In the genomic region with DNA sequence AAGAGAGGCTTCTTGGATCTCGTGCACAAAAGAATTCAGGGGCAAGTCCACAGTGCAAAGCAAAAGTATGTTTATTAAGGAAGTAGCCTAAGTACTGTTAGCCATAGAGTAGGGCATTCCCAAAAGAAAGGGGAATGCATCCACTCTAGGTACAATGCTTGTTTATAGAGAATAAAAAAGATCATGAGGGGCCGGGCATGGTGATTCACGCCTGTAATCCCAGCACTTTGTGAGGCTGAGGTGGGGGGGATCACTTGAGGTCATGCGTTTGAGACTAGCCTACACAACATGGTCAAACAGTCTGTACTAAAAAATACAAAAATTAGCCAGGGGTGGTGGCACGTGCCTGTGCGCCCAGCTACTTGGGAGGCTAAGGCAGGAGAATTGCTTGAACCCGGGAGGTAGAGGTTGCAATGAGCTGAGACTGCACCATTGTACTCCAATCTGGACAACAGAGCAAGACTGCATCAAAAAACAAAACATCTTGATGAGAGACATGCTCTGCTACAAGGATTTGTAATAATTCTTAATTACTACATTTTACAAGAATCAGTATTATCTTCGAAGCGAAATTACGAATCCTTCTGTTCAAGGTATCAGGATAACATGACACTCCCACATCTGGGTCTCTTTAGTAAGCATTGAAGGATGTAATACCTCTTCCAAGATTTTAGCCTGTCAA, we compare ENCODE assay signal across 20 cellular contexts.
DNase-seq lines count a peak whose midpoint lies in the region; ATAC-seq and TF ChIP-seq lines count a peak whose summit lies in the region.
"Had no signal": no experiment of that assay in that cellular context is flagged by ENCODE, and none has a peak within 500 bp of the region (broad histone marks: within the 10 kb centered on the region; RNA-seq: fewer than 3 reads in every experiment).

No MANE protein-coding gene starts in this region.

- TF ChIP-seq EP300 in esophagus muscularis mucosa (IDR thresholded peaks at IDR 0.05), result no peak

- no peaks in the 10 kb centered on the region for H3K9me3 ChIP-seq in PC-3 (ENCODE audit: low read length)
- no peaks in the 10 kb centered on the region for H3K9me3 ChIP-seq in esophagus muscularis mucosa
- H3K9me3 ChIP-seq in prostate gland, result no peaks in the 10 kb centered on the region
- H3K9me3 ChIP-seq: SJCRH30 had no signal

- CTCF ChIA-PET in PC-3 (lab: Charles Lee), result no interaction called here

- TF ChIP-seq CTCF in PC-3 (conservative IDR thresholded peaks at IDR 0.05; ENCODE audit: low read depth, low read length) (no peak), esophagus muscularis mucosa (IDR thresholded peaks at IDR 0.05) (no peak), type B pancreatic cell (conservative IDR thresholded peaks at IDR 0.05) (no peak), prostate gland (IDR thresholded peaks at IDR 0.05) (no peak)

- peak overlapping the region; percentile 92 for H3K27ac ChIP-seq in PC-3 (ENCODE audit: low read length)
- no peak overlapping the region for H3K27ac ChIP-seq in esophagus muscularis mucosa (replicated peaks in 1 of 4)
- H3K27ac ChIP-seq in prostate gland, result no peak overlapping the region
- H3K27ac ChIP-seq: RWPE1, SJCRH30 had no signal

- H3K79me2 ChIP-seq in PC-3 (ENCODE audit: low read length), result no peaks in the 10 kb centered on the region

- no peaks in the 10 kb centered on the region for H3K36me3 ChIP-seq in PC-3 (ENCODE audit: low read depth, low read length)
- no peaks in the 10 kb centered on the region for H3K36me3 ChIP-seq in esophagus muscularis mucosa
- H3K36me3 ChIP-seq in prostate gland, result no peaks in the 10 kb centered on the region
- H3K36me3 ChIP-seq: SJCRH30 had no signal

- intact Hi-C loops in PC-3 (cut with micrococcal nuclease), result no loop called here
- intact Hi-C loops in esophagus muscularis mucosa (cut with DNase I), result no loop called here
- intact Hi-C loops in prostate gland (cut with DNase I), result loop anchor here (10.0 kb wide), 1 partner anchor 157 kb away; no protein-coding TSS in a partner anchor

- peak overlapping the region; percentile 27 for H3K4me2 ChIP-seq in PC-3 (ENCODE audit: low read length)

- ATAC-seq in stimulated activated naive CD8-positive, alpha-beta T cell treated with anti-CD3 and anti-CD28 coated beads, Interleukin-15, amount 100 ng/mL, for 72 hours, result no peak
- ATAC-seq in PC-3, result no peak

- TF ChIP-seq POLR2A in esophagus muscularis mucosa (IDR thresholded peaks at IDR 0.05; ENCODE audit: low read depth) (no peak), prostate gland (IDR thresholded peaks at IDR 0.05) (no peak)

- no peak overlapping the region for H3K4me3 ChIP-seq in PC-3 (ENCODE audit: low read length)
- no peak overlapping the region for H3K4me3 ChIP-seq in esophagus muscularis mucosa
- no peak overlapping the region for H3K4me3 ChIP-seq in prostate gland
- H3K4me3 ChIP-seq: SJCRH30 had no signal

- H3K4me1 ChIP-seq in PC-3 (ENCODE audit: insufficient read depth, low read length), result peaks cover 24% of the 10 kb centered on the region
- H3K4me1 ChIP-seq in esophagus muscularis mucosa, result no peaks in the 10 kb centered on the region
- no peaks in the 10 kb centered on the region for H3K4me1 ChIP-seq in prostate gland (replicated peaks)
- H3K4me1 ChIP-seq: SJCRH30 had no signal

- H3K27me3 ChIP-seq in PC-3 (ENCODE audit: low read length) (no peaks in the 10 kb centered on the region), esophagus muscularis mucosa (no peaks in the 10 kb centered on the region), prostate gland (replicated peaks; ENCODE audit: insufficient read depth) (no peaks in the 10 kb centered on the region)
- H3K27me3 ChIP-seq: SJCRH30 had no signal

- POLR2A ChIA-PET in PC-3 (lab: Charles Lee; ENCODE audit: unreplicated experiment), result no interaction called here

- no peaks in the 10 kb centered on the region for H3K9me2 ChIP-seq in PC-3 (replicated peaks; ENCODE audit: low read length)

- no peaks in the 10 kb centered on the region for H4K20me1 ChIP-seq in PC-3 (ENCODE audit: low read length)

- H3K36me3 Mint-ChIP-seq in stimulated activated naive CD8-positive, alpha-beta T cell treated with anti-CD3 and anti-CD28 coated beads, Interleukin-15, Interleukin-2, amounts not matched to agents 100 ng/mL and 50 ng/mL, for 24 hours (ENCODE audit: low read depth), result peaks cover 3% of the 10 kb centered on the region
- no peaks in the 10 kb centered on the region for H3K36me3 Mint-ChIP-seq in type B pancreatic cell

- H2AFZ ChIP-seq in PC-3 (ENCODE audit: low read length), result peak overlapping the region; percentile 53; the same call in 1 of the 2 replicates

- H3K27me3 Mint-ChIP-seq in stimulated activated naive CD8-positive, alpha-beta T cell treated with anti-CD3 and anti-CD28 coated beads, Interleukin-15, Interleukin-2, amounts not matched to agents 100 ng/mL and 50 ng/mL, for 24 hours, result peaks cover 13% of the 10 kb centered on the region
- no peaks in the 10 kb centered on the region for H3K27me3 Mint-ChIP-seq in stimulated activated naive CD8-positive, alpha-beta T cell treated with anti-CD3 and anti-CD28 coated beads, Interleukin-15, amount 100 ng/mL, for 72 hours
- peaks cover 6% of the 10 kb centered on the region for H3K27me3 Mint-ChIP-seq in type B pancreatic cell

- H3K9ac ChIP-seq in PC-3 (ENCODE audit: low read length), result peak overlapping the region; percentile 39; the same call in 1 of the 2 replicates

- WGBS in esophagus muscularis mucosa, result 85% methylated on average over 10 of the region's 10 CpGs
- WGBS in prostate gland, result 86% methylated on average over 10 of the region's 10 CpGs

- peak overlapping the region; percentile 97 for H3K27ac Mint-ChIP-seq in stimulated activated naive CD8-positive, alpha-beta T cell treated with anti-CD3 and anti-CD28 coated beads, Interleukin-15, Interleukin-2, amounts not matched to agents 100 ng/mL and 50 ng/mL, for 24 hours
- H3K27ac Mint-ChIP-seq in stimulated activated naive CD8-positive, alpha-beta T cell treated with anti-CD3 and anti-CD28 coated beads, Interleukin-15, amount 100 ng/mL, for 72 hours, result no peak overlapping the region
- H3K27ac Mint-ChIP-seq in type B pancreatic cell, result peak overlapping the region; percentile 3
- H3K27ac Mint-ChIP-seq: CD14-positive monocyte, H9 had no signal

- BruUV-seq in PC-3 (replicated peaks; lab: Mats Ljungman, UMichigan), result no TSS peak

- peaks cover 29% of the 10 kb centered on the region for H3K4me1 Mint-ChIP-seq in stimulated activated naive CD8-positive, alpha-beta T cell treated with anti-CD3 and anti-CD28 coated beads, Interleukin-15, Interleukin-2, amounts not matched to agents 100 ng/mL and 50 ng/mL, for 24 hours (ENCODE audit: low read depth)
- H3K4me1 Mint-ChIP-seq in stimulated activated naive CD8-positive, alpha-beta T cell treated with anti-CD3 and anti-CD28 coated beads, Interleukin-15, amount 100 ng/mL, for 72 hours, result peaks cover 22% of the 10 kb centered on the region
- H3K4me1 Mint-ChIP-seq in type B pancreatic cell (ENCODE audit: unreplicated experiment), result peaks cover 5% of the 10 kb centered on the region

- H3F3A ChIP-seq in PC-3 (ENCODE audit: low read length, unreplicated experiment), result no peaks in the 10 kb centered on the region

- no peak overlapping the region for H3K4me3 Mint-ChIP-seq in stimulated activated naive CD8-positive, alpha-beta T cell treated with anti-CD3 and anti-CD28 coated beads, Interleukin-15, Interleukin-2, amounts not matched to agents 100 ng/mL and 50 ng/mL, for 24 hours
- no peak overlapping the region for H3K4me3 Mint-ChIP-seq in stimulated activated naive CD8-positive, alpha-beta T cell treated with anti-CD3 and anti-CD28 coated beads, Interleukin-15, amount 100 ng/mL, for 72 hours
- H3K4me3 Mint-ChIP-seq in type B pancreatic cell, result no peak overlapping the region
- H3K4me3 Mint-ChIP-seq: CD14-positive monocyte, H9 had no signal

- no peak for DNase-seq in stimulated activated naive CD8-positive, alpha-beta T cell treated with anti-CD3 and anti-CD28 coated beads, Interleukin-15, amount 100 ng/mL, for 72 hours
- DNase-seq in PC-3 (no peak), esophagus muscularis mucosa (ENCODE audit: extremely low spot score) (peak; percentile 24), type B pancreatic cell (ENCODE audit: extremely low spot score, unreplicated experiment) (no peak), inferior parietal cortex (ENCODE audit: extremely low spot score) (no peak), prostate gland (ENCODE audit: low spot score) (no peak), NCI-H1092 treated with DMSO at 0.1 percent for 48 hours (lab: John Stamatoyannopoulos, UW) (no peak)
- DNase-seq: AML-193, DMS79, H9, MV-4-11, NCI-H1417 treated with DMSO at 0.1 percent for 48 hours, NCI-H1930, NCI-H2171, NCI-H446 treated with DMSO at 0.1 percent for 48 hours, NCI-H748 treated with DMSO at 0.1 percent for 48 hours, SJCRH30 had no signal

- H3K9me3 Mint-ChIP-seq in stimulated activated naive CD8-positive, alpha-beta T cell treated with anti-CD3 and anti-CD28 coated beads, Interleukin-15, Interleukin-2, amounts not matched to agents 100 ng/mL and 50 ng/mL, for 24 hours, result peaks cover 9% of the 10 kb centered on the region
- peaks cover under 1 to 7% of the 10 kb centered on the region in 2 donors for H3K9me3 Mint-ChIP-seq in stimulated activated naive CD8-positive, alpha-beta T cell treated with anti-CD3 and anti-CD28 coated beads, Interleukin-15, amount 100 ng/mL, for 72 hours
- no peaks in the 10 kb centered on the region for H3K9me3 Mint-ChIP-seq in type B pancreatic cell

Comparison
In these comparisons a context has a peak if more than half of its experiments do, and no peak if none do; other contexts are left out.
1. H3K27ac Mint-ChIP-seq: peak in stimulated activated naive CD8-positive, alpha-beta T cell treated with anti-CD3 and anti-CD28 coated beads, Interleukin-15, Interleukin-2, amounts not matched to agents 100 ng/mL and 50 ng/mL, for 24 hours (single experiment) and type B pancreatic cell (single experiment); none in stimulated activated naive CD8-positive, alpha-beta T cell treated with anti-CD3 and anti-CD28 coated beads, Interleukin-15, amount 100 ng/mL, for 72 hours (0 of 2).